ENCODE assay signal across 17 cellular contexts in genomic region chr16:68395806-68396205, GRCh38. TPM values are rescaled to one million over a fixed set of nuclear protein-coding genes. Genes with fewer than 3 reads are reported as not detected.
"Had no signal": no experiment of that assay in that cellular context is flagged by ENCODE, and none has a peak within 500 bp of the region (broad histone marks: within the 10 kb centered on the region; RNA-seq: fewer than 3 reads in every experiment).

No MANE protein-coding gene starts in this region.

- H3K4me3 Mint-ChIP-seq: activated naive CD4-positive, alpha-beta T cell treated with anti-CD3 and anti-CD28 coated beads for 36 hours; activated T-cell treated with anti-CD3 and anti-CD28 coated beads, Interleukin-2, amount 50 U/mL, for 24 hours; immature natural killer cell; nephron progenitor cell had no signal

- H3K4me2 ChIP-seq: hepatocyte had no signal

- H3K9me3 Mint-ChIP-seq: activated naive CD4-positive, alpha-beta T cell treated with anti-CD3 and anti-CD28 coated beads for 36 hours; activated T-cell treated with anti-CD3 and anti-CD28 coated beads, Interleukin-2, amount 50 U/mL, for 24 hours; activated T-helper 2 cell treated with anti-CD3 and anti-CD28 coated beads, Interferon-gamma antibody, Interleukin-2, Interleukin-4, amounts not matched to agents 10 μg/mL and 5 μg/mL and 100 μg/mL, durations not matched to agents 14 hours and 24 hours and 36 hours; immature natural killer cell; nephron progenitor cell had no signal

- H3K27ac ChIP-seq: foreskin keratinocyte, hepatocyte, left ventricle myocardium inferior, right lobe of liver, skin epidermis, upper lobe of left lung had no signal

- H3K27me3 Mint-ChIP-seq: activated T-cell treated with anti-CD3 and anti-CD28 coated beads, Interleukin-2, amount 50 U/mL, for 24 hours had no signal

- H3K27me3 ChIP-seq: hepatocyte, right lobe of liver, upper lobe of left lung had no signal

- H3K9me3 ChIP-seq: left ventricle myocardium inferior, right lobe of liver, upper lobe of left lung had no signal

- DNase-seq: activated CD8-positive, alpha-beta memory T cell treated with anti-CD3 and anti-CD28 coated beads for 24 hours; amygdala; foreskin keratinocyte; left ventricle myocardium inferior; midbrain; occipital lobe had no signal

- H3K36me3 Mint-ChIP-seq: immature natural killer cell had no signal

- H3K27ac Mint-ChIP-seq: activated T-helper 2 cell treated with anti-CD3 and anti-CD28 coated beads, Interferon-gamma antibody, Interleukin-2, Interleukin-4, amounts not matched to agents 10 μg/mL and 5 μg/mL and 100 μg/mL, durations not matched to agents 14 hours and 24 hours and 36 hours; nephron progenitor cell had no signal

- H3K36me3 ChIP-seq: left ventricle myocardium inferior, right lobe of liver, upper lobe of left lung had no signal

- H3K79me2 ChIP-seq: hepatocyte had no signal

- H3K4me3 ChIP-seq: hepatocyte, left ventricle myocardium inferior, right lobe of liver, skin epidermis, upper lobe of left lung had no signal

- H3K4me1 Mint-ChIP-seq: immature natural killer cell had no signal

- H3K4me1 ChIP-seq: left ventricle myocardium inferior had no signal

- H2AFZ ChIP-seq: hepatocyte had no signal

RNA-seq across cellular contexts. Expression of gene SMPD3, which starts 52.5 kb away (rescaled TPM):
- total RNA-seq: mammary epithelial cell, myocyte had no signal
- polyA plus RNA-seq: mammary epithelial cell had no signal
